ENCODE assay signal across 10 cellular contexts in the genomic region with DNA sequence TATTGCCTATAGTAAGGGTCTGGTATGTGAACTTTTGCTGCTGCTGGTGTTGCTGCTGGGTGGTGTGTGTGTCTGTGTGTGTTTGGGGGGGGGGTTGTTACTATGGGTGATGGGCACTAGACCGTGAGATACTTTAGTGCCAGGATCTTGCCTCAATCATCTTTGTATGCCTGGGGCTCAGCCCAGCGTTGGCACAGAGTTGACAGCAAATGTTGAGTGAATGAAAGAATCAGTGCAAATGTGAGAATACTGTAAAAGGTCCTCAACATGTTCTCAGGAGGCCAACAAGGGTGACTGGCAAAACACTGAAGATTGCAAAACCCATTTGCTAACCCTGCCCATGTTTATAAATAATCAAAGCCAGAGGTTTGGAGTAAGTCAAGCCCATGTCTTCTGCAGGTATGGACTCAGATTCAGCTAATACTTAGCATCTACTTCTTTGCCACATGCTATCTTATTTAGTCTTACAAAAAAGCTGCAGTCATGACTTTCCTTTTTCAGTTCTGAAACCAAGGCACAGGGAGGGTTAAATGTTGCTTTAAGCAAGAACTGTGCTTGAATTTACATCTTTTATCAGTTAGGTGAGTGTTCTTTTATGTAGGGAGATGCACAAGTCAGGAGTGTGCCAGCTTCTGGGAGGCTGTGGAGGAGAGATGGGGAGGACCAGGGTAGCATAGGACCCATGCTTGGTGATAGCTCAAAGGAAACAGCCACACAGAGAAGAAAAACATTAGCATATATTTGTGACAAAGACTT.
A peak's percentile ranks its signal among the peaks of the same experiment; 100 is the strongest.
DNase-seq lines count a peak whose midpoint lies in the region; ATAC-seq and TF ChIP-seq lines count a peak whose summit lies in the region.
"Had no signal": no experiment of that assay in that cellular context is flagged by ENCODE, and none has a peak within 500 bp of the region (broad histone marks: within the 10 kb centered on the region; RNA-seq: fewer than 3 reads in every experiment).

No MANE protein-coding gene starts in this region.

- H3K9me3 ChIP-seq in HAP-1 (no peaks in the 10 kb centered on the region), endodermal cell (ENCODE audit: control insufficient read depth, low read length) (no peaks in the 10 kb centered on the region)

- no peak for TF ChIP-seq CTCF in endodermal cell (conservative IDR thresholded peaks at IDR 0.05)

- H3K36me3 Mint-ChIP-seq in IgD-negative memory B cell (peaks cover 1% of the 10 kb centered on the region), endodermal cell (ENCODE audit: low read depth) (no peaks in the 10 kb centered on the region)

- H3K27me3 Mint-ChIP-seq in stimulated activated naive CD8-positive, alpha-beta T cell treated with anti-CD3 and anti-CD28 coated beads, Interleukin-15, amount 100 ng/mL, for 72 hours, result peaks cover 22% of the 10 kb centered on the region
- H3K27me3 Mint-ChIP-seq in IgD-negative memory B cell (peaks cover 2% of the 10 kb centered on the region), endodermal cell (ENCODE audit: insufficient read depth) (no peaks in the 10 kb centered on the region)

- DNase-seq in stimulated activated naive CD8-positive, alpha-beta T cell treated with anti-CD3 and anti-CD28 coated beads, Interleukin-15, Interleukin-2, amounts not matched to agents 100 U/mL and 50 U/mL, for 24 hours, result no peak
- DNase-seq in stimulated activated naive CD8-positive, alpha-beta T cell treated with anti-CD3 and anti-CD28 coated beads, Interleukin-15, amount 100 ng/mL, for 72 hours, result no peak
- DNase-seq in GM03348 (ENCODE audit: low spot score) (no peak), HAP-1 (ENCODE audit: low spot score in 2 of 2) (no peak), endodermal cell (no peak), OCI-M1 (lab: John Stamatoyannopoulos, UW) (no peak)
- DNase-seq: activated T-cell treated with anti-CD3 and anti-CD28 coated beads, Interleukin-2, amount 50 U/mL, for 24 hours; brain microvascular endothelial cell had no signal

- no peaks in the 10 kb centered on the region for H3K9me3 Mint-ChIP-seq in stimulated activated naive CD8-positive, alpha-beta T cell treated with anti-CD3 and anti-CD28 coated beads, Interleukin-15, amount 100 ng/mL, for 72 hours
- H3K9me3 Mint-ChIP-seq in IgD-negative memory B cell (no peaks in the 10 kb centered on the region), endodermal cell (no peaks in the 10 kb centered on the region)
- H3K9me3 Mint-ChIP-seq: activated T-cell treated with anti-CD3 and anti-CD28 coated beads, Interleukin-2, amount 50 U/mL, for 24 hours had no signal

- H3K4me3 Mint-ChIP-seq in stimulated activated naive CD8-positive, alpha-beta T cell treated with anti-CD3 and anti-CD28 coated beads, Interleukin-15, amount 100 ng/mL, for 72 hours, result no peak overlapping the region
- peak overlapping the region in 3 of 4 donors; percentile 5 to 65 (median 53) for H3K4me3 Mint-ChIP-seq in IgD-negative memory B cell
- no peak overlapping the region for H3K4me3 Mint-ChIP-seq in endodermal cell
- H3K4me3 Mint-ChIP-seq: activated T-cell treated with anti-CD3 and anti-CD28 coated beads, Interleukin-2, amount 50 U/mL, for 24 hours had no signal

- no peaks in the 10 kb centered on the region for H3K27me3 ChIP-seq in HAP-1 (ENCODE audit: low read depth)
- H3K27me3 ChIP-seq in endodermal cell (ENCODE audit: control insufficient read depth, insufficient read depth, low read length, poor library complexity, severe bottlenecking), result no peaks in the 10 kb centered on the region
- H3K27me3 ChIP-seq: brain microvascular endothelial cell had no signal

- in situ Hi-C loops in HAP-1 (cut with MboI; ENCODE audit: low sequenced_read_pairs), result no loop called here

- H3K4me1 Mint-ChIP-seq in stimulated activated naive CD8-positive, alpha-beta T cell treated with anti-CD3 and anti-CD28 coated beads, Interleukin-15, amount 100 ng/mL, for 72 hours, result peaks cover 18% of the 10 kb centered on the region
- peaks cover 57 to 67% (median 61%) of the 10 kb centered on the region in 3 donors for H3K4me1 Mint-ChIP-seq in IgD-negative memory B cell
- H3K4me1 Mint-ChIP-seq in endodermal cell, result peaks cover 13% of the 10 kb centered on the region

- H3K27ac Mint-ChIP-seq in stimulated activated naive CD8-positive, alpha-beta T cell treated with anti-CD3 and anti-CD28 coated beads, Interleukin-15, amount 100 ng/mL, for 72 hours, result no peak overlapping the region
- H3K27ac Mint-ChIP-seq in IgD-negative memory B cell, result peak overlapping the region; percentile 36 to 90 (median 49)
- no peak overlapping the region for H3K27ac Mint-ChIP-seq in endodermal cell
- H3K27ac Mint-ChIP-seq: activated T-cell treated with anti-CD3 and anti-CD28 coated beads, Interleukin-2, amount 50 U/mL, for 24 hours had no signal

- ATAC-seq in stimulated activated naive CD8-positive, alpha-beta T cell treated with anti-CD3 and anti-CD28 coated beads, Interleukin-15, Interleukin-2, amounts not matched to agents 100 U/mL and 50 U/mL, for 24 hours, result peak; percentile 6
- ATAC-seq in stimulated activated naive CD8-positive, alpha-beta T cell treated with anti-CD3 and anti-CD28 coated beads, Interleukin-15, amount 100 ng/mL, for 72 hours, result no peak
- ATAC-seq in HG02759 (IDR thresholded peaks at IDR 0.05; ENCODE audit: unreplicated experiment), result peak; percentile 9

- no peak overlapping the region for H3K9ac ChIP-seq in endodermal cell (ENCODE audit: extremely low read depth, low read length, poor library complexity, severe bottlenecking)

- H3K36me3 ChIP-seq in HAP-1 (replicated peaks) (no peaks in the 10 kb centered on the region), endodermal cell (ENCODE audit: control insufficient read depth, insufficient read depth, low read length) (no peaks in the 10 kb centered on the region)
- H3K36me3 ChIP-seq: brain microvascular endothelial cell had no signal

- H3K27ac ChIP-seq in endodermal cell (ENCODE audit: low read depth, low read length), result no peak overlapping the region
- H3K27ac ChIP-seq: brain microvascular endothelial cell had no signal

- H3K4me3 ChIP-seq in HAP-1 (no peak overlapping the region), endodermal cell (ENCODE audit: low read length) (no peak overlapping the region)

- 95 to 100% methylated on average over 1 to 2 of the region's 2 CpGs for WGBS in endodermal cell (ENCODE audit: insufficient coverage in 1 of 2, insufficient read length in 1 of 2), 2 experiments

- H3K4me1 ChIP-seq in HAP-1, result peaks cover 12% of the 10 kb centered on the region
- no peaks in the 10 kb centered on the region for H3K4me1 ChIP-seq in endodermal cell (ENCODE audit: control insufficient read depth, insufficient read depth, low read length)

Comparison
In these comparisons a context has a peak if more than half of its experiments do, and no peak if none do; other contexts are left out.
1. H3K27ac Mint-ChIP-seq: peak in IgD-negative memory B cell (3 of 3); none in stimulated activated naive CD8-positive, alpha-beta T cell treated with anti-CD3 and anti-CD28 coated beads, Interleukin-15, amount 100 ng/mL, for 72 hours (0 of 2) and endodermal cell (single experiment).
2. H3K4me3 Mint-ChIP-seq: peak in IgD-negative memory B cell (3 of 4); none in stimulated activated naive CD8-positive, alpha-beta T cell treated with anti-CD3 and anti-CD28 coated beads, Interleukin-15, amount 100 ng/mL, for 72 hours (0 of 2) and endodermal cell (single experiment).